ENCODE assay signal across 1 cellular context in the genomic region with DNA sequence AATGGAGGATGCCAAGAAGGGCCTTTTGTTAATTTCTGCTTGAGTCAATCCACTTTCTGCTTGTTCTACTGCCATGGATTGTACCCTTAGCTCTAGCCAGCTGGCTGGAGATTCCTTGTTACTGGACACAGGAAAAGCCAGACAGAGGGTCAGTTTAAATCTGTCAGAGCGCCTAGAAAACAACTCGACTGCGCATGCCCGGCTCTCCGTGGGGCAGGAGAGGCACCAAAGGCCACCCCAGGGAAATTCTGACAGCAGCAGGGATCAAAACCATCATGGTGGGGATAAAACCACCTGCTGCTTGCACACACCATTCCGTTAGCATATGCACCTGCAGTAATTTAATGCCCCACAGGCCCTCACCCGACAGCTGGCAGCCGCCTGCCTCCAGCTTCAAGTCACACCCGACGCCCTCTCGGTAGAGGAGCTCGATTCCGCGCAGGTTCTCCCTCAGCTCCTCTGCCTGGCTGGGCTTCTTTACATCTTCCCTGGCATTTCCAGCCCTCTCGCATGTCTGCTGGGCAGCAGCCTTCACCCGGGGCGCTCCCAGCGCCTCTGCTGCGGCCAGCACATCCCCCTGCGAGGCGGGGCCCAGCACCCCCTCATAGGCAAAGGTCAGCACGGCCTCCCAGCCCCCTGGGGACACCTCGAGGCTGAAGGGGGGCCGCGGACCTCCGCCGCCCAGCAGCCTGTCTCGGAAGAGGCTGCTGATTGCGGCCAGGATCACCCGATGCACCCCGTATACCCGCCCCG.
TF ChIP-seq lines count a peak whose summit lies in the region.

No MANE protein-coding gene starts in this region.

TF ChIP-seq in GM23338, 12 proteins besides CTCF, POLR2A, EP300 and RAD21 (continued from another document):
- TF ChIP-seq ETS1 (IDR thresholded peaks at IDR 0.05) = no peak
